ENCODE assay signal across 7 cellular contexts in genomic region chr4:38318737-38319455, GRCh38.
DNase-seq lines count a peak whose midpoint lies in the region; ATAC-seq, FAIRE-seq and TF ChIP-seq lines count a peak whose summit lies in the region.

No MANE protein-coding gene starts in this region.

- TF ChIP-seq RAD21 in GM12878 (IDR thresholded peaks at IDR 0.05; ENCODE audit: insufficient read depth, low read depth, low read length): peak; percentile 33

- peak overlapping the region; percentile 85 for H2AFZ ChIP-seq in GM12878 (ENCODE audit: control insufficient read depth, low read depth, low read length)

- peak overlapping the region; percentile 78 for H3K9ac ChIP-seq in GM12878 (ENCODE audit: control insufficient read depth, insufficient read depth, low read length)

- CTCF ChIA-PET in GM12878 (lab: Yijun Ruan, JAX): interaction anchor here (0.6 to 6.1 kb wide), 40 partner anchors 9 to 570 kb away, joined by 3 to 111 read pairs (median 4); partner anchors contain the start of gene TLR10

- in situ Hi-C loops in GM12878 (cut with MboI): loop anchor here (5.0 to 25.0 kb wide), 4 partner anchors 137 to 543 kb away; partner anchors contain the start of genes FAM114A1 and TLR6

- peak overlapping the region; percentile 79 for H3K4me2 ChIP-seq in GM12878 (ENCODE audit: control insufficient read depth, insufficient read depth)

- H3K27me3 ChIP-seq in GM12878 (replicated peaks in 1 of 2; ENCODE audit: control insufficient read depth in 2 of 2, insufficient read depth in 2 of 2, low read length in 1 of 2): no peaks in the 10 kb centered on the region

- BruUV-seq in GM12878 (replicated peaks; lab: Mats Ljungman, UMichigan): TSS peak; percentile 80

- H4K20me1 ChIP-seq in GM12878 (ENCODE audit: control insufficient read depth, insufficient read depth): no peaks in the 10 kb centered on the region

- SMC1A ChIA-PET in GM12878 (lab: Charles Lee; ENCODE audit: uncharacterized antibody, unreplicated experiment): interaction anchor here (0.7 to 5.9 kb wide), 21 partner anchors 9 to 484 kb away, joined by 3 to 113 read pairs (median 4); no protein-coding TSS in a partner anchor

- TF ChIP-seq POLR2A in GM18505 (IDR thresholded peaks at IDR 0.05; ENCODE audit: borderline replicate concordance, extremely low read depth, insufficient read depth, insufficient read length) (peak; percentile 53), GM12878 (IDR thresholded peaks at IDR 0.05; ENCODE audit: low read depth, low read length) (peak; percentile 64)

- ATAC-seq in GM18505 (IDR thresholded peaks at IDR 0.05; ENCODE audit: unreplicated experiment) (peak; percentile 87), HG02938 (IDR thresholded peaks at IDR 0.05; ENCODE audit: unreplicated experiment) (peak; percentile 80), GM12878 (peak; percentile 97)

- TF ChIP-seq CTCF in GM12878 (IDR thresholded peaks at IDR 0.05 in 2 of 3, conservative IDR thresholded peaks at IDR 0.05 in 1 of 3; ENCODE audit: control insufficient read depth in 2 of 3, extremely low read depth in 1 of 3, insufficient read depth in 1 of 3, low read depth in 3 of 3, low read length in 3 of 3) (no peak), retinal pigment epithelial cell (conservative IDR thresholded peaks at IDR 0.05; ENCODE audit: low read depth, low read length) (peak; percentile 4)

- no peaks in the 10 kb centered on the region for H3K36me3 ChIP-seq in GM12878 (ENCODE audit: control insufficient read depth in 2 of 2, insufficient read depth in 2 of 2, low read length in 1 of 2)

- peaks cover 31% of the 10 kb centered on the region for H3K4me1 ChIP-seq in GM12878 (ENCODE audit: control insufficient read depth, insufficient read depth, low read length)

- peak in 1 of 2 experiments; percentile 34; a peak in 1 of 4 replicates for TF ChIP-seq EP300 in GM12878 (IDR thresholded peaks at IDR 0.05; ENCODE audit: borderline replicate concordance in 1 of 2, control insufficient read depth in 1 of 2, low read depth in 2 of 2, low read length in 2 of 2)

- RAD21 ChIA-PET in GM12878 (lab: Charles Lee; ENCODE audit: unreplicated experiment): interaction anchor here (0.6 to 5.9 kb wide), 33 partner anchors 9 to 871 kb away, joined by 3 to 102 read pairs (median 7); partner anchors contain the start of genes TLR1 and TLR10

- DNase-seq in NCI-H187 (lab: John Stamatoyannopoulos, UW) (peak; percentile 80 to 88), T-helper 22 cell (ENCODE audit: low read depth) (peak; percentile 44), GM12878 (ENCODE audit: low read depth, low spot score) (peak; percentile 87), hippocampal formation (lab: John Stamatoyannopoulos, UW) (peak; percentile 72 to 75), retinal pigment epithelial cell (ENCODE audit: low read depth) (peak; percentile 89)

- WGBS in GM12878 (ENCODE audit: insufficient coverage, insufficient replicate concordance, low lambda C conversion rate, missing lambda C conversion rate): 1% methylated on average over 22 of the region's 22 CpGs

- POLR2A ChIA-PET in GM12878 (lab: Charles Lee): interaction anchor here (0.7 to 2.5 kb wide), 9 partner anchors 8 to 1879 kb away, joined by 3 to 10 read pairs (median 4); no protein-coding TSS in a partner anchor

- peak overlapping the region; percentile 91 for H3K27ac ChIP-seq in GM12878 (ENCODE audit: control insufficient read depth, insufficient read depth)

- H3K4me3 ChIP-seq in GM12878: peak overlapping the region; percentile 47
- H3K4me3 ChIP-seq in retinal pigment epithelial cell (ENCODE audit: low read length): peak overlapping the region; percentile 32

- no peaks in the 10 kb centered on the region for H3K79me2 ChIP-seq in GM12878 (ENCODE audit: control insufficient read depth, insufficient read depth, low read length)

- peak; percentile 78 for FAIRE-seq in GM12878 (lab: Jason Lieb, UNC)

- intact Hi-C loops in GM12878 (cut with micrococcal nuclease; ENCODE audit: unreplicated experiment): loop anchor here (1.0 to 10.0 kb wide), 9 partner anchors 135 to 538 kb away; partner anchors contain the start of genes TBC1D1 and TLR6

- no peaks in the 10 kb centered on the region; the same call in 1 of the 3 replicates for H3K9me3 ChIP-seq in GM12878 (replicated peaks; ENCODE audit: control insufficient read depth, insufficient read depth, low read length)

TF ChIP-seq in GM12878, 131 proteins besides CTCF, POLR2A, EP300 and RAD21 (continues in another document):
- TF ChIP-seq TARDBP (IDR thresholded peaks at IDR 0.05; ENCODE audit: borderline replicate concordance) (no peak), KLF5 (IDR thresholded peaks at IDR 0.05; ENCODE audit: partially characterized antibody) (peak; percentile 14), IKZF2 (IDR thresholded peaks at IDR 0.05) (peak; percentile 60 to 71; a peak in 3 of 4 replicates), RELA (IDR thresholded peaks at IDR 0.05; ENCODE audit: borderline replicate concordance, partially characterized antibody) (no peak), ASH2L (IDR thresholded peaks at IDR 0.05; ENCODE audit: borderline replicate concordance, low read depth) (peak; percentile 87; the same call in 1 of the 2 replicates), POLR2AphosphoS5 (IDR thresholded peaks at IDR 0.05; ENCODE audit: low read length) (peak; percentile 59), POU2F2 (IDR thresholded peaks at IDR 0.05; ENCODE audit: borderline replicate concordance, low read depth, low read length) (peak; percentile 46; the same call in 1 of the 3 replicates), MEF2B (IDR thresholded peaks at IDR 0.05; ENCODE audit: partially characterized antibody, poor library complexity, severe bottlenecking) (peak; percentile 46), GABPA (IDR thresholded peaks at IDR 0.05; ENCODE audit: low read depth) (peak; percentile 38; the same call in 1 of the 2 replicates), TCF3 (IDR thresholded peaks at IDR 0.05; ENCODE audit: borderline replicate concordance, insufficient read depth, low read depth, low read length) (no peak), TBL1XR1 (IDR thresholded peaks at IDR 0.05; ENCODE audit: low read depth, low read length) (peak; percentile 75; the same call in 1 of the 2 replicates), SMC3 (IDR thresholded peaks at IDR 0.05; ENCODE audit: borderline replicate concordance, low read length) (0 out of 2 replicates have a peak, but pooled peaks have one; percentile 10), RB1 (IDR thresholded peaks at IDR 0.05; ENCODE audit: borderline replicate concordance) (no peak), EED (IDR thresholded peaks at IDR 0.05; ENCODE audit: low read depth) (peak; percentile 84), ETV6 (conservative IDR thresholded peaks at IDR 0.05 in 1 of 2, IDR thresholded peaks at IDR 0.05 in 1 of 2; ENCODE audit: borderline replicate concordance in 1 of 2, low read depth in 1 of 2) (peak in 1 of 2 experiments; percentile 93; a peak in 1 of 4 replicates), BCL11A (IDR thresholded peaks at IDR 0.05; ENCODE audit: low read depth, low read length) (0 out of 2 replicates have a peak, but pooled peaks have one; percentile 36), CBFB (IDR thresholded peaks at IDR 0.05; ENCODE audit: low read depth) (peak; percentile 59), RUNX3 (IDR thresholded peaks at IDR 0.05; ENCODE audit: low read length) (peak; percentile 80), DPF2 (IDR thresholded peaks at IDR 0.05) (peak; percentile 16; the same call in 1 of the 2 replicates), MXI1 (IDR thresholded peaks at IDR 0.05; ENCODE audit: low read depth, low read length) (0 out of 2 replicates have a peak, but pooled peaks have one; percentile 32), ZNF687 (IDR thresholded peaks at IDR 0.05) (peak; percentile 75), ZBED1 (IDR thresholded peaks at IDR 0.05; ENCODE audit: borderline replicate concordance) (0 out of 2 replicates have a peak, but pooled peaks have one; percentile 29), PML (IDR thresholded peaks at IDR 0.05; ENCODE audit: low read length) (peak; percentile 48; the same call in 1 of the 2 replicates), ZNF217 (IDR thresholded peaks at IDR 0.05) (no peak)
- TF ChIP-seq, protein P1, sequence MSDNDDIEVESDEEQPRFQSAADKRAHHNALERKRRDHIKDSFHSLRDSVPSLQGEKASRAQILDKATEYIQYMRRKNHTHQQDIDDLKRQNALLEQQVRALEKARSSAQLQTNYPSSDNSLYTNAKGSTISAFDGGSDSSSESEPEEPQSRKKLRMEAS (IDR thresholded peaks at IDR 0.05; ENCODE audit: low read depth, low read length): peak; percentile 32; the same call in 1 of the 2 replicates

Comparison
In these comparisons a context has a peak if more than half of its experiments do, and no peak if none do; other contexts are left out.
1. Peak in every context shown above with its lines: DNase-seq, ATAC-seq, H3K4me3 ChIP-seq and H3K27ac ChIP-seq.